Comparison of ENCODE assay signal across 8 cellular contexts in the genomic region with DNA sequence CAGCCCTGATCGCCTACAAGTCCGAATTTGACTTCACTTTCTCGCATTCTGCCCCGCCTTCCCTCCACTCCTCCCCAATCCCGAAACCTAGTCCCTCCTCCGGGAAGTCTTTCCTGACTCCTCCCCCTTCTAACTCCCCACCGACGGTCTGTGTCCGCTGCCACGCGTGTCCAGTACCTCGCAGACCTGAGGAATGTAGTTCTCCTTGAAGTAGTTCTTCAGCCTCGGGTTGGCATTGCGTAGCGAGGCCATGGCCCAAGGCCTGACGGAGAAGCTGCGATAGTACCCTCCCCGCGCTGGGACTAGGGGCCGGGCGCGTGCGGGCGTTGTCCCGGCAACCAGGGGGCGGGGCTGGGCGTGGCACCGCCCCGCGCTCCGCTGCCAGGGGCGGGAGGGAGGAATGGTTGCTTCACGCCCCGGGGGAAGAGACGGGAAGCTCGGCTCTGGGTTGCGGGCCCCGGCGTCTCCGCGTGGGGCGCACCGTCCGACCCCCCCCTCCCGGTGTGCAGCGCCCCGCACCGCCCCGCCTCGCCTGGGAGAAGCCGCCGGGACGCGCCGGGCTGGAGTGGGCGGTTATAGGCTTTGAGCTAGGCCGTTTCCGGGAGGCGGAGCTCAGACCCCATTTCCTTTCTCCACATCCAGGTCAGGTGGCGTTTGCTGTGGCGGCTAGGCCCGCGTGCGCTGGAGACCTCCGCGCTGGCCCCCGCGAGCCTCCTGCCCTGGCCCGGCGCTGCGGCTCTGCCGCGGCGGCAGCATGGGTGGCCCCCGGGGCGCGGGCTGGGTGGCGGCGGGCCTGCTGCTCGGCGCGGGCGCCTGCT. TPM values are rescaled to one million over a fixed set of nuclear protein-coding genes. Genes with fewer than 3 reads are reported as not detected.
A peak's percentile ranks its signal among the peaks of the same experiment; 100 is the strongest.
DNase-seq lines count a peak whose midpoint lies in the region; ATAC-seq and TF ChIP-seq lines count a peak whose summit lies in the region.

A gene (plus strand): TSS at position 622 of the 818 bp plus-strand sequence. CDS start 133 bp downstream, at position 755.
A gene (minus strand): TSS at position 278 of the 818 bp plus-strand sequence.

- intact Hi-C loops in PC-9 (cut with micrococcal nuclease; ENCODE audit: unreplicated experiment) (loop anchor here (2.0 to 10.0 kb wide), 4 partner anchors 74 to 333 kb away; a partner anchor contains a TSS), esophagus squamous epithelium (cut with DNase I) (no loop called here)

- no peaks in the 10 kb centered on the region for H3K36me3 ChIP-seq in PC-9 (ENCODE audit: low read depth)
- H3K36me3 ChIP-seq in esophagus squamous epithelium: no peaks in the 10 kb centered on the region

- TF ChIP-seq CTCF in PC-9 (conservative IDR thresholded peaks at IDR 0.05) (no peak), esophagus squamous epithelium (IDR thresholded peaks at IDR 0.05) (peak in 3 of 6 experiments; percentile 39 to 55 (median 50))

- peak within 1 kb of the TSS; percentile 90 for H3K4me2 ChIP-seq in PC-9

- H2AFZ ChIP-seq in PC-9: peak within 1 kb of the TSS; percentile 87

- CTCF ChIA-PET in PC-9 (lab: Charles Lee): interaction anchor here (0.6 to 1.5 kb wide), 6 partner anchors 13 to 326 kb away, joined by 3 to 11 read pairs (median 4); a partner anchor contains a TSS

- H3K9me3 Mint-ChIP-seq in naive B cell: no peaks in the 10 kb centered on the region
- no peaks in the 10 kb centered on the region for H3K9me3 Mint-ChIP-seq in stimulated activated effector memory CD8-positive, alpha-beta T cell treated with anti-CD3 and anti-CD28 coated beads, Interleukin-12 subunit alpha, Interleukin-12 subunit beta, amount 100 ng/mL, for 72 hours

- H3K27ac Mint-ChIP-seq in naive B cell: peak within 1 kb of the TSS; percentile 92 to 99 (median 98)
- peak within 1 kb of the TSS; percentile 96 for H3K27ac Mint-ChIP-seq in stimulated activated effector memory CD8-positive, alpha-beta T cell treated with anti-CD3 and anti-CD28 coated beads, Interleukin-12 subunit alpha, Interleukin-12 subunit beta, amount 100 ng/mL, for 72 hours

- H3K4me3 ChIP-seq in PC-9: peak within 1 kb of the TSS; percentile 92
- peak within 1 kb of the TSS; percentile 62 to 83 (median 79) for H3K4me3 ChIP-seq in esophagus squamous epithelium

- H3K4me1 Mint-ChIP-seq in naive B cell: peaks cover 25 to 35% (median 29%) of the 10 kb centered on the region in 3 donors
- peaks cover 30% of the 10 kb centered on the region for H3K4me1 Mint-ChIP-seq in stimulated activated effector memory CD8-positive, alpha-beta T cell treated with anti-CD3 and anti-CD28 coated beads, Interleukin-12 subunit alpha, Interleukin-12 subunit beta, amount 100 ng/mL, for 72 hours

- peak within 1 kb of the TSS; percentile 89 to 98 (median 96) for H3K4me3 Mint-ChIP-seq in naive B cell
- H3K4me3 Mint-ChIP-seq in stimulated activated effector memory CD8-positive, alpha-beta T cell treated with anti-CD3 and anti-CD28 coated beads, Interleukin-12 subunit alpha, Interleukin-12 subunit beta, amount 100 ng/mL, for 72 hours: peak within 1 kb of the TSS; percentile 86

- DNase-seq in DMS79 treated with DMSO at 0.1 percent for 48 hours (lab: John Stamatoyannopoulos, UW) (peak; percentile 81), KG1 (lab: John Stamatoyannopoulos, UW) (peak; percentile 49), PC-9 (peak; percentile 78 to 95), esophagus squamous epithelium (lab: John Stamatoyannopoulos, UW) (peak; percentile 69), naive B cell (peak; percentile 93)
- DNase-seq in activated T-cell treated with anti-CD3 and anti-CD28 coated beads, Interleukin-2, amount 50 U/mL, for 48 hours: peak; percentile 94 to 95
- DNase-seq in stimulated activated effector memory CD8-positive, alpha-beta T cell treated with anti-CD3 and anti-CD28 coated beads, Interleukin-12 subunit alpha, Interleukin-12 subunit beta, amount 100 ng/mL, for 72 hours (ENCODE audit: low spot score in 2 of 2): peak; percentile 88 to 95

- H3K27me3 ChIP-seq in PC-9 (ENCODE audit: insufficient read depth, low read depth): no peaks in the 10 kb centered on the region
- no peaks in the 10 kb centered on the region for H3K27me3 ChIP-seq in esophagus squamous epithelium

- H3F3A ChIP-seq in PC-9 (ENCODE audit: insufficient read depth, low read depth): peaks cover 22% of the 10 kb centered on the region; the same call in 1 of the 2 replicates

- H3K9me3 ChIP-seq in PC-9 (ENCODE audit: insufficient read depth, low read depth) (no peaks in the 10 kb centered on the region), esophagus squamous epithelium (no peaks in the 10 kb centered on the region)

- H3K4me1 ChIP-seq in PC-9 (replicated peaks; ENCODE audit: insufficient read depth): peaks cover 26% of the 10 kb centered on the region
- H3K4me1 ChIP-seq in esophagus squamous epithelium: peaks cover 6 to 32% (median 18%) of the 10 kb centered on the region in 3 donors

- 0 to 1% methylated on average over 12 of the region's 83 CpGs for WGBS in esophagus squamous epithelium, 2 donors

- no peaks in the 10 kb centered on the region for H3K27me3 Mint-ChIP-seq in naive B cell

- TF ChIP-seq POLR2A in esophagus squamous epithelium (IDR thresholded peaks at IDR 0.05): peak in 2 of 4 donors; percentile 67 to 69

- peak within 1 kb of the TSS; percentile 72 for H3K27ac ChIP-seq in PC-9
- peak within 1 kb of the TSS; percentile 90 to 97 (median 94) for H3K27ac ChIP-seq in esophagus squamous epithelium

- POLR2A ChIA-PET in PC-9 (lab: Charles Lee; ENCODE audit: unreplicated experiment): interaction anchor here (0.5 to 1.4 kb wide), 6 partner anchors 10 to 593 kb away, joined by 3 to 11 read pairs (median 6); a partner anchor contains a TSS

- ATAC-seq in GM21737 (IDR thresholded peaks at IDR 0.05; ENCODE audit: unreplicated experiment) (peak; percentile 92), naive B cell (ENCODE audit: low read depth in 2 of 2) (peak; percentile 80 to 81)
- ATAC-seq in stimulated activated effector memory CD8-positive, alpha-beta T cell treated with anti-CD3 and anti-CD28 coated beads, Interleukin-12 subunit alpha, Interleukin-12 subunit beta, amount 100 ng/mL, for 72 hours: peak; percentile 89

- peaks cover 44% of the 10 kb centered on the region for H3K79me2 ChIP-seq in PC-9 (ENCODE audit: low read depth)

- no TSS peak for BruUV-seq in PC-9 (replicated peaks; lab: Mats Ljungman, UMichigan)

- no peaks in the 10 kb centered on the region for H3K9me2 ChIP-seq in PC-9 (ENCODE audit: insufficient read depth)

- H3K36me3 Mint-ChIP-seq in naive B cell: no peaks in the 10 kb centered on the region
- peaks cover 15% of the 10 kb centered on the region for H3K36me3 Mint-ChIP-seq in stimulated activated effector memory CD8-positive, alpha-beta T cell treated with anti-CD3 and anti-CD28 coated beads, Interleukin-12 subunit alpha, Interleukin-12 subunit beta, amount 100 ng/mL, for 72 hours

- H4K20me1 ChIP-seq in PC-9 (ENCODE audit: insufficient read depth): no peaks in the 10 kb centered on the region

RNA-seq across cellular contexts. Expression of the first gene that starts in this region (rescaled TPM):
- total RNA-seq in PC-9 (2021): 53.3 and 66.0 TPM in 2 replicates
- 10 to 100 TPM; 21.0 to 42.5 (median 36.6) TPM for total RNA-seq in esophagus squamous epithelium
- 10 to 100 TPM; 29.7 to 53.1 (median 38.6) TPM for polyA plus RNA-seq in naive B cell (ENCODE audit: low read depth in 6 of 6)

RNA-seq across cellular contexts. Expression of the second gene that starts in this region (rescaled TPM):
- total RNA-seq in PC-9 (2021) (10.4 and 19.4 TPM in 2 replicates), esophagus squamous epithelium (under 1 TPM; 0.40 to 0.95 (median 0.51) TPM)
- 1 to 10 TPM in 1 of 6 donors, under 1 TPM in 4, not detected in 1; 0.45 to 1.8 (median 0.72) TPM for polyA plus RNA-seq in naive B cell (ENCODE audit: low read depth in 6 of 6)

Comparison
In these comparisons a context has a peak if more than half of its experiments do, and no peak if none do; other contexts are left out.
1. Peak in every context shown above with its lines: DNase-seq, ATAC-seq, H3K4me3 ChIP-seq and H3K27ac ChIP-seq.